Comparison of ENCODE assay signal across 8 cellular contexts in the genomic region with DNA sequence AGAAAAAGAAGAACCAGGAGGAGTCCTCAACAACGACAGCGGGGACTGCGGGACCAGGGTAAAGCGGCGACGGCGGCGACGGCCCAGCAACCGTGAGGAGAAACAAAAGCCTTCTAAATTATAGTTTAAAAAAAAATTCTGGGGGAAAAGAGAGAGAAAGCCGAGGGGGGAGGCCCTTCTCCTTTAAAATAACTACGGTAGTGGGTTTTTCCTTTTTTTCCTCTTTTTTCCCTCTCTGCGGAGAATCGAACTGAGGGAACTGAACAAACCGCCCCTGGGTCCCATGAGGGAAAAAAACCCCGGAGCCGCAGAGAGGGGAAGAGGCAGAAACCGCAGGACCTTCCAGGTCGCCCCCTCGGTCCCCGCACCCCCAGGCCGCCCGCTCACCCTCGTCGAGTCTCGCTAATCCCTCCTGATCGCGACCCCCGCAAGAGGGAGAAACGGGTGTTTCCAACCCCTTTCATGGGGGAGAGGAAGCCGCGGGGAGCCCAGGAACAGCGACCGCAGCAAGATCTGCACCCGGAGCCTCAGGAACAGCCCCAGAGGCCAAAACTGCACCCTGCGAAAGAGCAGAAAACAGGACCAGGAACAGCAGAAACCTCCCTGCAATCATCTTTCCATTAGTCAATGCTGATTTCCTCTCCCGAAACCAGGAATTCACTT. TPM values are rescaled to one million over a fixed set of nuclear protein-coding genes. Genes with fewer than 3 reads are reported as not detected.
DNase-seq lines count a peak whose midpoint lies in the region; ATAC-seq and TF ChIP-seq lines count a peak whose summit lies in the region.

No MANE protein-coding gene starts in this region.

- WGBS in endodermal cell (ENCODE audit: insufficient coverage in 1 of 2, insufficient read length in 1 of 2), 2 experiments, result 1 to 2% methylated on average over 14 to 37 of the region's 37 CpGs

- no peaks in the 10 kb centered on the region for H3K36me3 Mint-ChIP-seq in endodermal cell (ENCODE audit: low read depth)
- H3K36me3 Mint-ChIP-seq in naive thymus-derived CD8-positive, alpha-beta T cell, result peaks cover 0 to 2% (median 2%) of the 10 kb centered on the region in 3 donors

- peak overlapping the region; percentile 25 for H3K27ac ChIP-seq in SU-DHL-6 (ENCODE audit: low read depth, low read length)
- H3K27ac ChIP-seq in endodermal cell (ENCODE audit: low read depth, low read length), result no peak overlapping the region

- peaks cover 21% of the 10 kb centered on the region for H3F3A ChIP-seq in SU-DHL-6 (ENCODE audit: insufficient read depth)

- H3K4me1 Mint-ChIP-seq in endodermal cell, result peaks cover 36% of the 10 kb centered on the region
- H3K4me1 Mint-ChIP-seq in naive thymus-derived CD8-positive, alpha-beta T cell, result peaks cover 44 to 89% (median 79%) of the 10 kb centered on the region in 4 donors

- H3K27ac Mint-ChIP-seq in endodermal cell, result peak overlapping the region; percentile 100
- peak overlapping the region; percentile 92 to 100 (median 98) for H3K27ac Mint-ChIP-seq in naive thymus-derived CD8-positive, alpha-beta T cell

- no peaks in the 10 kb centered on the region for H3K27me3 Mint-ChIP-seq in endodermal cell (ENCODE audit: insufficient read depth)
- no peaks in the 10 kb centered on the region for H3K27me3 Mint-ChIP-seq in naive thymus-derived CD8-positive, alpha-beta T cell

- H3K4me2 ChIP-seq in SU-DHL-6 (ENCODE audit: low read depth, low read length, poor library complexity, severe bottlenecking), result peak overlapping the region; percentile 94

- H2AFZ ChIP-seq in SU-DHL-6 (ENCODE audit: low read depth, low read length, severe bottlenecking), result no peak overlapping the region

- no peaks in the 10 kb centered on the region for H3K9me2 ChIP-seq in SU-DHL-6 (replicated peaks; ENCODE audit: insufficient read depth, low read length)

- H3K27me3 ChIP-seq in SU-DHL-6 (ENCODE audit: low read length) (no peaks in the 10 kb centered on the region), endodermal cell (ENCODE audit: control insufficient read depth, insufficient read depth, low read length, poor library complexity, severe bottlenecking) (no peaks in the 10 kb centered on the region)

- no peaks in the 10 kb centered on the region for H3K4me1 ChIP-seq in endodermal cell (ENCODE audit: control insufficient read depth, insufficient read depth, low read length)

- H3K4me3 Mint-ChIP-seq in endodermal cell, result peak overlapping the region; percentile 93
- peak overlapping the region; percentile 91 to 100 (median 98) for H3K4me3 Mint-ChIP-seq in naive thymus-derived CD8-positive, alpha-beta T cell

- H3K9me3 ChIP-seq in SU-DHL-6 (ENCODE audit: insufficient read depth, low read length) (no peaks in the 10 kb centered on the region), endodermal cell (ENCODE audit: control insufficient read depth, low read length) (no peaks in the 10 kb centered on the region)

- H3K36me3 ChIP-seq in SU-DHL-6 (ENCODE audit: low read length), result no peaks in the 10 kb centered on the region
- H3K36me3 ChIP-seq in endodermal cell (ENCODE audit: control insufficient read depth, insufficient read depth, low read length), result no peaks in the 10 kb centered on the region

- DNase-seq in NCI-H82 (lab: John Stamatoyannopoulos, UW) (peak; percentile 18), NCI-H82 treated with DMSO at 0.1 percent for 48 hours (lab: John Stamatoyannopoulos, UW; ENCODE audit: unreplicated experiment) (no peak), endodermal cell (peak; percentile 64), LoVo (ENCODE audit: low spot score) (no peak), NOMO-1 (lab: John Stamatoyannopoulos, UW; ENCODE audit: unreplicated experiment in 2 of 2) (no peak), islet precursor cell (no peak)
- peak in 4 of 10 donors; percentile 6 to 58 (median 14) for DNase-seq in naive thymus-derived CD8-positive, alpha-beta T cell

- no peaks in the 10 kb centered on the region for H3K9me3 Mint-ChIP-seq in endodermal cell
- peaks cover 0 to 2% (median 0%) of the 10 kb centered on the region in 9 donors for H3K9me3 Mint-ChIP-seq in naive thymus-derived CD8-positive, alpha-beta T cell

- H3K9ac ChIP-seq in SU-DHL-6 (ENCODE audit: low read length) (peak overlapping the region; percentile 69), endodermal cell (ENCODE audit: extremely low read depth, low read length, poor library complexity, severe bottlenecking) (peak overlapping the region; percentile 49)

- peak overlapping the region; percentile 93 for H3K4me3 ChIP-seq in SU-DHL-6 (ENCODE audit: insufficient read depth, low read length, poor library complexity, severe bottlenecking)
- peak overlapping the region; percentile 88 for H3K4me3 ChIP-seq in endodermal cell (ENCODE audit: low read length)

- H3K79me2 ChIP-seq in SU-DHL-6 (ENCODE audit: insufficient read depth, low read length), result peaks cover 53% of the 10 kb centered on the region

- POLR2A ChIA-PET in naive thymus-derived CD8-positive, alpha-beta T cell (lab: Charles Lee), result interaction anchor here (1.0 to 5.8 kb wide), 6 partner anchors 10 to 272 kb away, joined by 3 to 75 read pairs (median 8); partner anchors contain the start of gene BOD1

- ATAC-seq in naive thymus-derived CD8-positive, alpha-beta T cell, result no peak

- no peaks in the 10 kb centered on the region for H4K20me1 ChIP-seq in SU-DHL-6 (ENCODE audit: low read depth, low read length)

- TF ChIP-seq CTCF in SU-DHL-6 (IDR thresholded peaks at IDR 0.05; ENCODE audit: insufficient read depth, low read length, poor library complexity, severe bottlenecking) (no peak), endodermal cell (conservative IDR thresholded peaks at IDR 0.05) (no peak)

RNA-seq across cellular contexts. Expression of gene CPEB4, which starts 0.5 kb away (rescaled TPM):
- total RNA-seq in endodermal cell, result 10 to 100 TPM in 1 of 2 donors, 1 to 10 TPM in 1; 9.4 to 11.3 TPM
- 9.7 TPM for polyA plus RNA-seq in endodermal cell (2013, experiment 1 of 2)
- 9.3 TPM for polyA plus RNA-seq in endodermal cell (2013, experiment 2 of 2)
- total RNA-seq in naive thymus-derived CD8-positive, alpha-beta T cell, result 10 to 100 TPM; 14.4 to 16.0 TPM
- 1 to 10 TPM; 1.2 to 4.4 (median 2.8) TPM for polyA plus RNA-seq in naive thymus-derived CD8-positive, alpha-beta T cell

Comparison
In these comparisons a context has a peak if more than half of its experiments do, and no peak if none do; other contexts are left out.
1. DNase-seq: peak in NCI-H82 (single experiment) and endodermal cell (single experiment); none in NCI-H82 treated with DMSO at 0.1 percent for 48 hours (single experiment), LoVo (single experiment), NOMO-1 (0 of 2) and islet precursor cell (single experiment).